ENCODE assay signal across 10 cellular contexts in the genomic region with DNA sequence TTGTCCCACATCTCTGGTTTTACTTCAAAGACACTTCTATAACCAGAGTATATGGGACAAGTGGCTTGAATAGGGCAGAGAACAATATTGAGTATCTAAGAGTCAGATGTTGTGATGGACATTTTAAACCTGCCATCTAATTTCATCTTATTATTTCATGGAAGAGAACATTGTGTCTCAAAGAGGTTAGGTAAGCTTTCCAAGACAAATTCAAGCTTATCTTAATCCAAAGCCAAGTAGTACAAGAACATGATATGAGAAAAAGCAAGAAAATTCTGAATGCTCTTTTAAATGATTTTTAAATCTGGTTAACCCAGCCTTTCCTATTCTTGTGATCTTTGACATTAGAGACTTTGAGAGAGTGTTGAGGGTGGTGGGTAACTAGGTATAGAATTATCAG.
"Had no signal": no experiment of that assay in that cellular context is flagged by ENCODE, and none has a peak within 500 bp of the region (broad histone marks: within the 10 kb centered on the region; RNA-seq: fewer than 3 reads in every experiment).

No MANE protein-coding gene starts in this region.

- H3K27ac ChIP-seq: GM23248 had no signal

- H3K9me3 ChIP-seq: HAP-1 had no signal

- ATAC-seq: GM23338, HCT116 had no signal

- H3K9ac ChIP-seq: GM23248 had no signal

- H3K4me1 ChIP-seq: HAP-1 had no signal

- H2AFZ ChIP-seq: GM23248, GM23338 had no signal

- DNase-seq: GM23248, GOT3, H7, H9, HCEC 1CT, HFFc6 had no signal

- H3K36me3 ChIP-seq: HAP-1 had no signal

- H3K4me2 ChIP-seq: GM23338 had no signal

- H3K4me3 ChIP-seq: GM23248, GM23338, HAP-1 had no signal

- FAIRE-seq: H54 had no signal
